1 cellular context compared by ENCODE assay signal in the genomic region with DNA sequence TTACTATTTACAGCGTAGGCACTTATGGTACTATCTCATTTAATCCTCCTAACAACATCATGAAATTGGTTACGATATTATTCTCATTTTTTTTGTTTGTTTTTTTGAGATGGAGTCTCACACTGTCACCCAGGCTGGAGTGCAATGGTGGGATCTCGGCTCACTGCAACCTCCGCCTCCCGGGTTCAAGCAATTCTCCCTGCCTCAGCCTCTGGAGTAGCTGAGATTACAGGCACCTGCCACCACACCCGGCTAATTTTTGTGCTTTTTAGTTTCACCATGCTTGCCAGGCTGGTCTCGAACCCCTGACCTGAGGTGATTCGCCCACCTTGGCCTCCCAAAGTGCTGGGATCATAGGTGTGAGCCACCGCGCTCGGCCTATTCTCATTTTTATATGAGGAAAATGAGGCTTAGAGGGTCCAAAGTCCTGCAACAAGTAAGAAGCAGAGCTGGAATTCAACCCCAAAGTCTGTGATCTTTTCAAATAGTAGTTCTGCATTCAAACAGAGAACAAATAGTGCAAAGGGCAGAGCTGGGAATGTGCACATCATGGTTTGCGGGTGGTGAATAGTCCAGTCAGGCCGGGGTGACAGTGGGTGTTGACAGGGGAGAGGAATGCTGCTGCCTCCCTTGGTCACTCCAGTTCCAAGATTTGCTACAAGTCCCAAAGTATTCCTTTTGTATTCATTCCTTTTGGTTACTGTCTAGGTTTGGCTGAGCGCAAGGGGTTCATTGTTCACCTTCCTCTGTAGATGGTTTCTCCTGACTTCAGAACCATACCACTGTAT.
A peak's percentile ranks its signal among the peaks of the same experiment; 100 is the strongest.
TF ChIP-seq lines count a peak whose summit lies in the region.

No MANE protein-coding gene starts in this region.

TF ChIP-seq in HepG2, 621 proteins besides CTCF, POLR2A, EP300 and RAD21 (continued from another document and continues in another):
- TF ChIP-seq, protein P1, sequence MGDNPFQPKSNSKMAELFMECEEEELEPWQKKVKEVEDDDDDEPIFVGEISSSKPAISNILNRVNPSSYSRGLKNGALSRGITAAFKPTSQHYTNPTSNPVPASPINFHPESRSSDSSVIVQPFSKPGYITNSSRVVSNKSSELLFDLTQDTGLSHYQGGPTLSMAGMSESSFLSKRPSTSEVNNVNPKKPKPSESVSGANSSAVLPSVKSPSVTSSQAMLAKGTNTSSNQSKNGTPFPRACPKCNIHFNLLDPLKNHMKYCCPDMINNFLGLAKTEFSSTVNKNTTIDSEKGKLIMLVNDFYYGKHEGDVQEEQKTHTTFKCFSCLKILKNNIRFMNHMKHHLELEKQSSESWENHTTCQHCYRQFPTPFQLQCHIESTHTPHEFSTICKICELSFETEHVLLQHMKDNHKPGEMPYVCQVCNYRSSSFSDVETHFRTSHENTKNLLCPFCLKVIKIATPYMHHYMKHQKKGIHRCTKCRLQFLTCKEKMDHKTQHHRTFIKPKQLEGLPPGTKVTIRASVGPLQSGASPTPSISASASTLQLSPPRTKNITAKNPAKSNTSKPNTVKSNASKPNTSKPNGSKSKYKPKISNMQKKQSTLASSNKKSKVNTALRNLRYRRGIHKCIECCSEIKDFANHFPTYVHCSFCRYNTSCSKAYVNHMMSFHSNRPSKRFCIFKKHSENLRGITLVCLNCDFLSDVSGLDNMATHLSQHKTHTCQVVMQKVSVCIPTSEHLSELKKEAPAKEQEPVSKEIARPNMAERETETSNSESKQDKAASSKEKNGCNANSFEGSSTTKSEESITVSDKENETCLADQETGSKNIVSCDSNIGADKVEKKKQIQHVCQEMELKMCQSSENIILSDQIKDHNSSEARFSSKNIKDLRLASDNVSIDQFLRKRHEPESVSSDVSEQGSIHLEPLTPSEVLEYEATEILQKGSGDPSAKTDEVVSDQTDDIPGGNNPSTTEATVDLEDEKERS (CRISPR knock-in tag; IDR thresholded peaks at IDR 0.05), result peak; percentile 80; the same call in 1 of the 2 replicates
- TF ChIP-seq MED8 (CRISPR knock-in tag; IDR thresholded peaks at IDR 0.05; ENCODE audit: insufficient replicate concordance), result peak; percentile 52
- TF ChIP-seq NCOA5 (CRISPR knock-in tag; IDR thresholded peaks at IDR 0.05), result no peak
- TF ChIP-seq, protein P2, sequence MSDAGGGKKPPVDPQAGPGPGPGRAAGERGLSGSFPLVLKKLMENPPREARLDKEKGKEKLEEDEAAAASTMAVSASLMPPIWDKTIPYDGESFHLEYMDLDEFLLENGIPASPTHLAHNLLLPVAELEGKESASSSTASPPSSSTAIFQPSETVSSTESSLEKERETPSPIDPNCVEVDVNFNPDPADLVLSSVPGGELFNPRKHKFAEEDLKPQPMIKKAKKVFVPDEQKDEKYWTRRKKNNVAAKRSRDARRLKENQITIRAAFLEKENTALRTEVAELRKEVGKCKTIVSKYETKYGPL (CRISPR knock-in tag; IDR thresholded peaks at IDR 0.05), result no peak
- no peak for TF ChIP-seq ZFP41 (CRISPR knock-in tag; IDR thresholded peaks at IDR 0.05; ENCODE audit: borderline replicate concordance)
- TF ChIP-seq ZBTB39 (CRISPR knock-in tag; IDR thresholded peaks at IDR 0.05), result no peak
- TF ChIP-seq SPEN (CRISPR knock-in tag; IDR thresholded peaks at IDR 0.05; ENCODE audit: low read depth), result no peak
- TF ChIP-seq, protein P3, sequence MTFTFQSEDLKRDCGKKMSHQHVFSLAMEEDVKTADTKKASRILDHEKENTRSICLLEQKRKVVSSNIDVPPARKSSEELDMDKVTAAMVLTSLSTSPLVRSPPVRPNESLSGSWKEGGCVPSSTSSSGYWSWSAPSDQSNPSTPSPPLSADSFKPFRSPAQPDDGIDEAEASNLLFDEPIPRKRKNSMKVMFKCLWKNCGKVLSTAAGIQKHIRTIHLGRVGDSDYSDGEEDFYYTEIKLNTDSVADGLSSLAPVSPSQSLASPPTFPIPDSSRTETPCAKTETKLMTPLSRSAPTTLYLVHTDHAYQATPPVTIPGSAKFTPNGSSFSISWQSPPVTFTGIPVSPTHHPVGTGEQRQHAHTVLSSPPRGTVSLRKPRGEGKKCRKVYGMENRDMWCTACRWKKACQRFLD (CRISPR knock-in tag; IDR thresholded peaks at IDR 0.05; ENCODE audit: borderline replicate concordance), result no peak
- TF ChIP-seq MEIS2 (CRISPR knock-in tag; IDR thresholded peaks at IDR 0.05), result peak; percentile 61; the same call in 1 of the 2 replicates
- no peak for TF ChIP-seq NBN (conservative IDR thresholded peaks at IDR 0.05)
- TF ChIP-seq, protein P4, sequence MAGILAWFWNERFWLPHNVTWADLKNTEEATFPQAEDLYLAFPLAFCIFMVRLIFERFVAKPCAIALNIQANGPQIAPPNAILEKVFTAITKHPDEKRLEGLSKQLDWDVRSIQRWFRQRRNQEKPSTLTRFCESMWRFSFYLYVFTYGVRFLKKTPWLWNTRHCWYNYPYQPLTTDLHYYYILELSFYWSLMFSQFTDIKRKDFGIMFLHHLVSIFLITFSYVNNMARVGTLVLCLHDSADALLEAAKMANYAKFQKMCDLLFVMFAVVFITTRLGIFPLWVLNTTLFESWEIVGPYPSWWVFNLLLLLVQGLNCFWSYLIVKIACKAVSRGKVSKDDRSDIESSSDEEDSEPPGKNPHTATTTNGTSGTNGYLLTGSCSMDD (CRISPR knock-in tag; IDR thresholded peaks at IDR 0.05), result no peak
- peak; percentile 47 for TF ChIP-seq ATF7 (IDR thresholded peaks at IDR 0.05)
- TF ChIP-seq ATF7 (CRISPR knock-in tag; IDR thresholded peaks at IDR 0.05), result peak; percentile 24; the same call in 1 of the 2 replicates
- TF ChIP-seq ZNF101 (CRISPR knock-in tag; IDR thresholded peaks at IDR 0.05; ENCODE audit: borderline replicate concordance, low read depth), result no peak
- TF ChIP-seq SP1 (IDR thresholded peaks at IDR 0.05), result no peak
- TF ChIP-seq SP1 (CRISPR knock-in tag; IDR thresholded peaks at IDR 0.05), result no peak
- no peak for TF ChIP-seq ARNTL (CRISPR knock-in tag; IDR thresholded peaks at IDR 0.05)
- peak; percentile 47 for TF ChIP-seq IKZF4 (CRISPR knock-in tag; IDR thresholded peaks at IDR 0.05; ENCODE audit: borderline replicate concordance, low read depth, not compliant biosample characterization)
- no peak for TF ChIP-seq NFYC (CRISPR knock-in tag; IDR thresholded peaks at IDR 0.05)
- peak; percentile 75; the same call in 1 of the 2 replicates for TF ChIP-seq KDM1A (CRISPR knock-in tag; IDR thresholded peaks at IDR 0.05)
- TF ChIP-seq ZNF770 (CRISPR knock-in tag; IDR thresholded peaks at IDR 0.05), result peak; percentile 47; the same call in 1 of the 2 replicates
- no peak for TF ChIP-seq AGO1 (IDR thresholded peaks at IDR 0.05; ENCODE audit: low read depth, low read length, poor library complexity, severe bottlenecking)
- TF ChIP-seq, protein P5, sequence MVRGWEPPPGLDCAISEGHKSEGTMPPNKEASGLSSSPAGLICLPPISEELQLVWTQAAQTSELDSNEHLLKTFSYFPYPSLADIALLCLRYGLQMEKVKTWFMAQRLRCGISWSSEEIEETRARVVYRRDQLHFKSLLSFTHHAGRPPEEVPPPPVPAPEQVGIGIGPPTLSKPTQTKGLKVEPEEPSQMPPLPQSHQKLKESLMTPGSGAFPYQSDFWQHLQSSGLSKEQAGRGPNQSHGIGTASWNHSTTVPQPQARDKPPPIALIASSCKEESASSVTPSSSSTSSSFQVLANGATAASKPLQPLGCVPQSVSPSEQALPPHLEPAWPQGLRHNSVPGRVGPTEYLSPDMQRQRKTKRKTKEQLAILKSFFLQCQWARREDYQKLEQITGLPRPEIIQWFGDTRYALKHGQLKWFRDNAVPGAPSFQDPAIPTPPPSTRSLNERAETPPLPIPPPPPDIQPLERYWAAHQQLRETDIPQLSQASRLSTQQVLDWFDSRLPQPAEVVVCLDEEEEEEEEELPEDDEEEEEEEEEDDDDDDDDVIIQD (CRISPR knock-in tag; IDR thresholded peaks at IDR 0.05; ENCODE audit: low read depth), result no peak; the same call in 1 of the 2 replicates
- TF ChIP-seq MXI1 (IDR thresholded peaks at IDR 0.05; ENCODE audit: borderline replicate concordance, low read depth, low read length), result peak; percentile 77; the same call in 1 of the 3 replicates
- no peak for TF ChIP-seq ZBTB34 (CRISPR knock-in tag; IDR thresholded peaks at IDR 0.05)
- no peak for TF ChIP-seq NONO (IDR thresholded peaks at IDR 0.05)
- no peak for TF ChIP-seq NONO (CRISPR knock-in tag; conservative IDR thresholded peaks at IDR 0.05)
- TF ChIP-seq NRL (CRISPR knock-in tag; IDR thresholded peaks at IDR 0.05; ENCODE audit: borderline replicate concordance), result no peak
- no peak for TF ChIP-seq ZKSCAN5 (CRISPR knock-in tag; IDR thresholded peaks at IDR 0.05)
- TF ChIP-seq HNRNPH1 (optimal IDR thresholded peaks at IDR 0.05; ENCODE audit: low read depth, low read length), result no peak
- TF ChIP-seq MED1 (CRISPR knock-in tag; IDR thresholded peaks at IDR 0.05), result peak; percentile 86
- no peak for TF ChIP-seq HNRNPK (IDR thresholded peaks at IDR 0.05; ENCODE audit: low read depth, low read length, poor library complexity, severe bottlenecking)
- TF ChIP-seq, protein P6, sequence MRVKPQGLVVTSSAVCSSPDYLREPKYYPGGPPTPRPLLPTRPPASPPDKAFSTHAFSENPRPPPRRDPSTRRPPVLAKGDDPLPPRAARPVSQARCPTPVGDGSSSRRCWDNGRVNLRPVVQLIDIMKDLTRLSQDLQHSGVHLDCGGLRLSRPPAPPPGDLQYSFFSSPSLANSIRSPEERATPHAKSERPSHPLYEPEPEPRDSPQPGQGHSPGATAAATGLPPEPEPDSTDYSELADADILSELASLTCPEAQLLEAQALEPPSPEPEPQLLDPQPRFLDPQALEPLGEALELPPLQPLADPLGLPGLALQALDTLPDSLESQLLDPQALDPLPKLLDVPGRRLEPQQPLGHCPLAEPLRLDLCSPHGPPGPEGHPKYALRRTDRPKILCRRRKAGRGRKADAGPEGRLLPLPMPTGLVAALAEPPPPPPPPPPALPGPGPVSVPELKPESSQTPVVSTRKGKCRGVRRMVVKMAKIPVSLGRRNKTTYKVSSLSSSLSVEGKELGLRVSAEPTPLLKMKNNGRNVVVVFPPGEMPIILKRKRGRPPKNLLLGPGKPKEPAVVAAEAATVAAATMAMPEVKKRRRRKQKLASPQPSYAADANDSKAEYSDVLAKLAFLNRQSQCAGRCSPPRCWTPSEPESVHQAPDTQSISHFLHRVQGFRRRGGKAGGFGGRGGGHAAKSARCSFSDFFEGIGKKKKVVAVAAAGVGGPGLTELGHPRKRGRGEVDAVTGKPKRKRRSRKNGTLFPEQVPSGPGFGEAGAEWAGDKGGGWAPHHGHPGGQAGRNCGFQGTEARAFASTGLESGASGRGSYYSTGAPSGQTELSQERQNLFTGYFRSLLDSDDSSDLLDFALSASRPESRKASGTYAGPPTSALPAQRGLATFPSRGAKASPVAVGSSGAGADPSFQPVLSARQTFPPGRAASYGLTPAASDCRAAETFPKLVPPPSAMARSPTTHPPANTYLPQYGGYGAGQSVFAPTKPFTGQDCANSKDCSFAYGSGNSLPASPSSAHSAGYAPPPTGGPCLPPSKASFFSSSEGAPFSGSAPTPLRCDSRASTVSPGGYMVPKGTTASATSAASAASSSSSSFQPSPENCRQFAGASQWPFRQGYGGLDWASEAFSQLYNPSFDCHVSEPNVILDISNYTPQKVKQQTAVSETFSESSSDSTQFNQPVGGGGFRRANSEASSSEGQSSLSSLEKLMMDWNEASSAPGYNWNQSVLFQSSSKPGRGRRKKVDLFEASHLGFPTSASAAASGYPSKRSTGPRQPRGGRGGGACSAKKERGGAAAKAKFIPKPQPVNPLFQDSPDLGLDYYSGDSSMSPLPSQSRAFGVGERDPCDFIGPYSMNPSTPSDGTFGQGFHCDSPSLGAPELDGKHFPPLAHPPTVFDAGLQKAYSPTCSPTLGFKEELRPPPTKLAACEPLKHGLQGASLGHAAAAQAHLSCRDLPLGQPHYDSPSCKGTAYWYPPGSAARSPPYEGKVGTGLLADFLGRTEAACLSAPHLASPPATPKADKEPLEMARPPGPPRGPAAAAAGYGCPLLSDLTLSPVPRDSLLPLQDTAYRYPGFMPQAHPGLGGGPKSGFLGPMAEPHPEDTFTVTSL (CRISPR knock-in tag; IDR thresholded peaks at IDR 0.05; ENCODE audit: borderline replicate concordance), result peak; percentile 86; the same call in 1 of the 2 replicates
- peak in 1 of 2 experiments; percentile 43; a peak in 1 of 4 replicates for TF ChIP-seq KLF16 (CRISPR knock-in tag; IDR thresholded peaks at IDR 0.05)
- TF ChIP-seq SAFB2 (CRISPR knock-in tag; IDR thresholded peaks at IDR 0.05; ENCODE audit: borderline replicate concordance, low read depth), result no peak
- TF ChIP-seq ZNF776 (CRISPR knock-in tag; IDR thresholded peaks at IDR 0.05), result no peak
